In genomic region chr1:41428736-41429640, GRCh38 we compare ENCODE assay signal across 1 cellular context.
TF ChIP-seq lines count a peak whose summit lies in the region.

No MANE protein-coding gene starts in this region.

TF ChIP-seq in endothelial cell of umbilical vein, 7 proteins besides CTCF, POLR2A, EP300 and RAD21 (continued from another document):
- TF ChIP-seq GATA2 (IDR thresholded peaks at IDR 0.05; ENCODE audit: insufficient read depth, insufficient read length, low read depth, low read length) = no peak
- no peak for TF ChIP-seq JUN (IDR thresholded peaks at IDR 0.05; ENCODE audit: borderline replicate concordance, insufficient read depth, insufficient read length, low read depth)
- TF ChIP-seq EZH2 (IDR thresholded peaks at IDR 0.05; ENCODE audit: borderline replicate concordance, low read depth, low read length, severe bottlenecking) = no peak
- TF ChIP-seq FOS (IDR thresholded peaks at IDR 0.05; ENCODE audit: borderline replicate concordance, insufficient read depth, low read length) = no peak
- TF ChIP-seq POLR2AphosphoS5 (IDR thresholded peaks at IDR 0.05; ENCODE audit: insufficient read depth, low read depth, low read length) = no peak
